8 cellular contexts compared by ENCODE assay signal in genomic region chr14:31025335-31026075, GRCh38. TPM values are rescaled to one million over a fixed set of nuclear protein-coding genes. Genes with fewer than 3 reads are reported as not detected.
DNase-seq lines count a peak whose midpoint lies in the region; ATAC-seq, FAIRE-seq and TF ChIP-seq lines count a peak whose summit lies in the region.

Gene AP4S1 (plus strand): TSS chr14:31025649. CDS start chr14:31066197, 40,548 bp downstream.

- H3K27ac Mint-ChIP-seq in naive B cell = peak within 1 kb of the TSS; percentile 92 to 98 (median 95)

- H3K36me3 Mint-ChIP-seq in activated T-cell treated with anti-CD3 and anti-CD28 coated beads, Interleukin-2, amount 50 U/mL, for 4 hours (ENCODE audit: insufficient read depth) = peaks cover 7% of the 10 kb centered on the region
- H3K36me3 Mint-ChIP-seq in naive B cell = peaks cover 0 to 5% of the 10 kb centered on the region in 2 donors

- peak within 1 kb of the TSS; percentile 85 for H3K4me2 ChIP-seq in OCI-LY3 (ENCODE audit: low read length)

- peak within 1 kb of the TSS; percentile 98 for H3K9ac ChIP-seq in OCI-LY3 (ENCODE audit: low read length)

- no peak for TF ChIP-seq EP300 in esophagus muscularis mucosa (IDR thresholded peaks at IDR 0.05)

- under 1% methylated on average over 19 of the region's 52 CpGs for WGBS in esophagus muscularis mucosa

- H3K36me3 ChIP-seq in OCI-LY3 (replicated peaks; ENCODE audit: low read depth, low read length) = peaks cover 15% of the 10 kb centered on the region
- no peaks in the 10 kb centered on the region for H3K36me3 ChIP-seq in esophagus muscularis mucosa

- H3K4me3 ChIP-seq in OCI-LY3 (ENCODE audit: low read length) (peak within 1 kb of the TSS; percentile 99), esophagus muscularis mucosa (peak within 1 kb of the TSS; percentile 81 to 100 (median 90))

- intact Hi-C loops in esophagus muscularis mucosa (cut with DNase I) = no loop called here

- TF ChIP-seq CTCF in OCI-LY3 (IDR thresholded peaks at IDR 0.05; ENCODE audit: low read depth, low read length) (no peak), esophagus muscularis mucosa (IDR thresholded peaks at IDR 0.05) (no peak)

- no peaks in the 10 kb centered on the region for H3K27me3 Mint-ChIP-seq in activated T-cell treated with anti-CD3 and anti-CD28 coated beads, Interleukin-2, amount 50 U/mL, for 4 hours (ENCODE audit: low read depth)
- no peaks in the 10 kb centered on the region for H3K27me3 Mint-ChIP-seq in naive B cell

- peak within 1 kb of the TSS; percentile 98 for H3K4me3 Mint-ChIP-seq in activated T-cell treated with anti-CD3 and anti-CD28 coated beads, Interleukin-2, amount 50 U/mL, for 4 hours
- H3K4me3 Mint-ChIP-seq in naive B cell = peak within 1 kb of the TSS; percentile 92 to 99 (median 98)

- DNase-seq in GM12892 (ENCODE audit: insufficient read length) (peak; percentile 17), esophagus muscularis mucosa (ENCODE audit: extremely low spot score) (no peak), naive B cell (peak; percentile 53), GOT3 (lab: John Stamatoyannopoulos, UW) (no peak)
- peak; percentile 34 for DNase-seq in activated T-cell treated with anti-CD3 and anti-CD28 coated beads, Interleukin-2, amount 50 U/mL, for 4 hours
- DNase-seq in stimulated activated naive CD4-positive, alpha-beta T cell (lab: John Stamatoyannopoulos, UW) = peak; percentile 17 to 63 (median 56)

- TF ChIP-seq POLR2A in GM12892 (IDR thresholded peaks at IDR 0.05; ENCODE audit: low read depth, low read length) = peak; percentile 43; the same call in 1 of the 2 replicates
- no peak for TF ChIP-seq POLR2A in esophagus muscularis mucosa (IDR thresholded peaks at IDR 0.05; ENCODE audit: low read depth)

- ATAC-seq in HG03025 (IDR thresholded peaks at IDR 0.05; ENCODE audit: low FRiP score, unreplicated experiment) (peak; percentile 25), naive B cell (ENCODE audit: low read depth in 2 of 2) (peak; percentile 29 to 30)
- peak; percentile 42 to 51 for ATAC-seq in activated T-cell treated with anti-CD3 and anti-CD28 coated beads, Interleukin-2, amount 50 U/mL, for 4 hours

- FAIRE-seq in GM12892 (lab: Jason Lieb, UNC) = peak; percentile 38

- H3K4me1 ChIP-seq in OCI-LY3 (ENCODE audit: low read length) (peaks cover 16% of the 10 kb centered on the region), esophagus muscularis mucosa (peaks cover 26 to 54% (median 43%) of the 10 kb centered on the region in 4 donors)

- H3K79me2 ChIP-seq in OCI-LY3 (ENCODE audit: low read length) = peaks cover 64% of the 10 kb centered on the region

- no peaks in the 10 kb centered on the region for H3K9me3 ChIP-seq in OCI-LY3 (ENCODE audit: insufficient read depth, low read length)
- no peaks in the 10 kb centered on the region for H3K9me3 ChIP-seq in esophagus muscularis mucosa

- peak within 1 kb of the TSS; percentile 85 for H2AFZ ChIP-seq in OCI-LY3 (ENCODE audit: low read depth, low read length)

- H3K4me1 Mint-ChIP-seq in activated T-cell treated with anti-CD3 and anti-CD28 coated beads, Interleukin-2, amount 50 U/mL, for 4 hours (ENCODE audit: low read depth) = peaks cover 51% of the 10 kb centered on the region
- peaks cover 35 to 51% (median 50%) of the 10 kb centered on the region in 3 donors for H3K4me1 Mint-ChIP-seq in naive B cell

- H3K27me3 ChIP-seq in OCI-LY3 (ENCODE audit: low read depth, low read length) (no peaks in the 10 kb centered on the region), esophagus muscularis mucosa (peaks cover 0 to 3% (median 0%) of the 10 kb centered on the region in 4 donors)

- peaks cover 29% of the 10 kb centered on the region for H4K20me1 ChIP-seq in OCI-LY3 (ENCODE audit: insufficient read depth, low read length)

- H3K9me3 Mint-ChIP-seq in activated T-cell treated with anti-CD3 and anti-CD28 coated beads, Interleukin-2, amount 50 U/mL, for 4 hours = no peaks in the 10 kb centered on the region
- H3K9me3 Mint-ChIP-seq in naive B cell = no peaks in the 10 kb centered on the region

- H3K27ac ChIP-seq in OCI-LY3 (ENCODE audit: low read length) (peak within 1 kb of the TSS; percentile 74), esophagus muscularis mucosa (replicated peaks in 1 of 4) (peak within 1 kb of the TSS; percentile 98 to 100 (median 100))

RNA-seq across cellular contexts. Expression of gene AP4S1, which starts in this region (rescaled TPM):
- 4.6 TPM for polyA plus RNA-seq in GM12892 (2012; ENCODE audit: missing spikeins)
- total RNA-seq in activated T-cell treated with anti-CD3 and anti-CD28 coated beads, Interleukin-2, amount 50 U/mL, for 4 hours = 10 to 100 TPM; 11.5 to 12.8 (median 12.2) TPM
- 10 to 100 TPM in 2 of 4 donors, 1 to 10 TPM in 2; 5.0 to 12.3 (median 9.3) TPM for total RNA-seq in esophagus muscularis mucosa
- 10 to 100 TPM in 2 of 6 donors, 1 to 10 TPM in 4; 6.2 to 13.5 (median 8.7) TPM for polyA plus RNA-seq in naive B cell (ENCODE audit: low read depth in 6 of 6)

Comparison
In these comparisons a context has a peak if more than half of its experiments do, and no peak if none do; other contexts are left out.
1. DNase-seq: peak in GM12892 (single experiment), activated T-cell treated with anti-CD3 and anti-CD28 coated beads, Interleukin-2, amount 50 U/mL, for 4 hours (single experiment), naive B cell (single experiment) and stimulated activated naive CD4-positive, alpha-beta T cell (6 of 6); none in esophagus muscularis mucosa (single experiment) and GOT3 (single experiment).
2. Peak in every context shown above with its lines, with median percentiles within 50 percentile points of each other: ATAC-seq.